Comparison of ENCODE assay signal across 8 cellular contexts in genomic region chr1:5423109-5423508, GRCh38.
A peak's percentile ranks its signal among the peaks of the same experiment; 100 is the strongest.
DNase-seq lines count a peak whose midpoint lies in the region; ATAC-seq and TF ChIP-seq lines count a peak whose summit lies in the region.
"Had no signal": no experiment of that assay in that cellular context is flagged by ENCODE, and none has a peak within 500 bp of the region (broad histone marks: within the 10 kb centered on the region; RNA-seq: fewer than 3 reads in every experiment).

No MANE protein-coding gene starts in this region.

- H3K27ac ChIP-seq in gastroesophageal sphincter (no peak overlapping the region), right lobe of liver (no peak overlapping the region)
- H3K27ac ChIP-seq: SJSA1 had no signal

- no peak for TF ChIP-seq CTCF in gastroesophageal sphincter (IDR thresholded peaks at IDR 0.05)
- no peak for TF ChIP-seq CTCF in right lobe of liver (IDR thresholded peaks at IDR 0.05)

- TF ChIP-seq POLR2A in gastroesophageal sphincter (IDR thresholded peaks at IDR 0.05) (no peak), right lobe of liver (IDR thresholded peaks at IDR 0.05) (no peak)

- no peaks in the 10 kb centered on the region for H3K36me3 ChIP-seq in gastroesophageal sphincter
- no peaks in the 10 kb centered on the region for H3K36me3 ChIP-seq in right lobe of liver
- H3K36me3 ChIP-seq: SJSA1 had no signal

- H3K4me1 ChIP-seq in gastroesophageal sphincter = no peaks in the 10 kb centered on the region
- no peaks in the 10 kb centered on the region for H3K4me1 ChIP-seq in right lobe of liver
- H3K4me1 ChIP-seq: SJSA1 had no signal

- H3K4me3 ChIP-seq in gastroesophageal sphincter = no peak overlapping the region
- H3K4me3 ChIP-seq in right lobe of liver = no peak overlapping the region
- H3K4me3 ChIP-seq: SJSA1 had no signal

- peak overlapping the region; percentile 63 for H3K27ac Mint-ChIP-seq in stimulated activated effector memory CD8-positive, alpha-beta T cell treated with anti-CD3 and anti-CD28 coated beads, Interleukin-12 subunit alpha, Interleukin-12 subunit beta, amount 100 ng/mL, for 72 hours

- ATAC-seq in stimulated activated effector memory CD8-positive, alpha-beta T cell treated with anti-CD3 and anti-CD28 coated beads, Interleukin-12 subunit alpha, Interleukin-12 subunit beta, amount 100 ng/mL, for 72 hours = peak; percentile 85
- ATAC-seq in gastroesophageal sphincter (no peak), right lobe of liver (no peak)

- H3K4me3 Mint-ChIP-seq in stimulated activated effector memory CD8-positive, alpha-beta T cell treated with anti-CD3 and anti-CD28 coated beads, Interleukin-12 subunit alpha, Interleukin-12 subunit beta, amount 100 ng/mL, for 72 hours = peak overlapping the region; percentile 48

- H3K27me3 ChIP-seq in gastroesophageal sphincter (peaks cover 80% of the 10 kb centered on the region), right lobe of liver (no peaks in the 10 kb centered on the region)
- H3K27me3 ChIP-seq: SJSA1 had no signal

- H3K9me3 Mint-ChIP-seq in stimulated activated effector memory CD8-positive, alpha-beta T cell treated with anti-CD3 and anti-CD28 coated beads, Interleukin-12 subunit alpha, Interleukin-12 subunit beta, amount 100 ng/mL, for 72 hours = no peaks in the 10 kb centered on the region

- H3K9me3 ChIP-seq in gastroesophageal sphincter (no peaks in the 10 kb centered on the region), right lobe of liver (no peaks in the 10 kb centered on the region)

- intact Hi-C loops in right lobe of liver (cut with DNase I) = no loop called here

- no peaks in the 10 kb centered on the region for H3K36me3 Mint-ChIP-seq in stimulated activated effector memory CD8-positive, alpha-beta T cell treated with anti-CD3 and anti-CD28 coated beads, Interleukin-12 subunit alpha, Interleukin-12 subunit beta, amount 100 ng/mL, for 72 hours

- 0% methylated on average over 3 of the region's 10 CpGs; no CpG with 5 or more reads in 1 of the 2 donors for WGBS in gastroesophageal sphincter (ENCODE audit: low coverage in 1 of 2), 2 donors
- 20% methylated on average over 1 of the region's 10 CpGs for WGBS in right lobe of liver (ENCODE audit: insufficient coverage, low coverage, low lambda C conversion rate, missing lambda C conversion rate)

- DNase-seq in NCI-H2029 treated with DMSO at 0.1 percent for 48 hours (lab: John Stamatoyannopoulos, UW) (peak; percentile 85), T-helper 9 cell (peak; percentile 19), CD1c-positive myeloid dendritic cell (ENCODE audit: extremely low spot score) (no peak), right lobe of liver (no peak)
- DNase-seq in central memory CD4-positive, alpha-beta T cell = peak; percentile 19
- DNase-seq in stimulated activated effector memory CD8-positive, alpha-beta T cell treated with anti-CD3 and anti-CD28 coated beads, Interleukin-12 subunit alpha, Interleukin-12 subunit beta, amount 100 ng/mL, for 72 hours (ENCODE audit: low spot score in 2 of 2) = peak; percentile 12 to 50

- no peak for TF ChIP-seq EP300 in gastroesophageal sphincter (IDR thresholded peaks at IDR 0.05)

- H3K4me1 Mint-ChIP-seq in stimulated activated effector memory CD8-positive, alpha-beta T cell treated with anti-CD3 and anti-CD28 coated beads, Interleukin-12 subunit alpha, Interleukin-12 subunit beta, amount 100 ng/mL, for 72 hours = peaks cover 25% of the 10 kb centered on the region

Comparison
In these comparisons a context has a peak if more than half of its experiments do, and no peak if none do; other contexts are left out.
1. DNase-seq: peak in NCI-H2029 treated with DMSO at 0.1 percent for 48 hours (single experiment), T-helper 9 cell (single experiment), central memory CD4-positive, alpha-beta T cell (single experiment) and stimulated activated effector memory CD8-positive, alpha-beta T cell treated with anti-CD3 and anti-CD28 coated beads, Interleukin-12 subunit alpha, Interleukin-12 subunit beta, amount 100 ng/mL, for 72 hours (2 of 2); none in CD1c-positive myeloid dendritic cell (single experiment) and right lobe of liver (0 of 3).